Comparison of ENCODE assay signal across 28 cellular contexts in genomic region chr3:68793750-68794149, GRCh38.
"Had no signal": no experiment of that assay in that cellular context is flagged by ENCODE, and none has a peak within 500 bp of the region (broad histone marks: within the 10 kb centered on the region; RNA-seq: fewer than 3 reads in every experiment).

No MANE protein-coding gene starts in this region.

- DNase-seq: dermis blood vessel endothelial cell; effector memory CD4-positive, alpha-beta T cell; erythroblast; esophagus squamous epithelium; foreskin melanocyte; glutamatergic neuron; heart right ventricle; hippocampal formation; mesendoderm; midbrain; naive thymus-derived CD4-positive, alpha-beta T cell; occipital lobe; ovary; psoas muscle; right cardiac atrium; sigmoid colon; stimulated activated CD4-positive, alpha-beta T cell treated with anti-CD3 and anti-CD28 coated beads, Interleukin-2, amount 100 ng/mL, for 24 hours; stimulated activated CD4-positive, alpha-beta T cell treated with anti-CD3 and anti-CD28 coated beads, Interleukin-4, amount 100 ng/mL, for 24 hours; stimulated activated naive CD4-positive, alpha-beta T cell treated with Interleukin-2 at 50 U/mL for 16 hours; stomach; substantia nigra; testis; tibial artery had no signal

- H3K27ac ChIP-seq: coronary artery, esophagus squamous epithelium, heart right ventricle, ovary, psoas muscle, sigmoid colon, stomach, testis, tibial artery had no signal

- H3K9me3 ChIP-seq: esophagus squamous epithelium, ovary, psoas muscle, sigmoid colon, testis, tibial artery had no signal

- H3K9me3 Mint-ChIP-seq: stimulated activated effector memory CD8-positive, alpha-beta T cell treated with anti-CD3 and anti-CD28 coated beads, Interleukin-12 subunit alpha, Interleukin-12 subunit beta, amount 100 ng/mL, for 72 hours; type B pancreatic cell had no signal

- H3K27ac Mint-ChIP-seq: naive thymus-derived CD4-positive, alpha-beta T cell; stimulated activated effector memory CD8-positive, alpha-beta T cell treated with anti-CD3 and anti-CD28 coated beads, Interleukin-12 subunit alpha, Interleukin-12 subunit beta, amount 100 ng/mL, for 72 hours; type B pancreatic cell had no signal

- H3K4me1 ChIP-seq: esophagus squamous epithelium, heart right ventricle, psoas muscle, sigmoid colon, stomach, testis had no signal

- H3K36me3 Mint-ChIP-seq: naive thymus-derived CD4-positive, alpha-beta T cell; stimulated activated effector memory CD8-positive, alpha-beta T cell treated with anti-CD3 and anti-CD28 coated beads, Interleukin-12 subunit alpha, Interleukin-12 subunit beta, amount 100 ng/mL, for 72 hours; type B pancreatic cell had no signal

- H3K36me3 ChIP-seq: esophagus squamous epithelium, heart right ventricle, ovary, sigmoid colon, stomach, tibial artery had no signal

- H3K4me3 Mint-ChIP-seq: naive thymus-derived CD4-positive, alpha-beta T cell; nephron; stimulated activated effector memory CD8-positive, alpha-beta T cell treated with anti-CD3 and anti-CD28 coated beads, Interleukin-12 subunit alpha, Interleukin-12 subunit beta, amount 100 ng/mL, for 72 hours; type B pancreatic cell had no signal

- H3K4me3 ChIP-seq: coronary artery, esophagus squamous epithelium, heart right ventricle, ovary, psoas muscle, sigmoid colon, stomach, testis, tibial artery had no signal

- ATAC-seq: heart right ventricle; left lobe of liver; naive thymus-derived CD4-positive, alpha-beta T cell; psoas muscle; right cardiac atrium; stimulated activated effector memory CD8-positive, alpha-beta T cell treated with anti-CD3 and anti-CD28 coated beads, Interleukin-12 subunit alpha, Interleukin-12 subunit beta, amount 100 ng/mL, for 72 hours had no signal

- H3K4me1 Mint-ChIP-seq: naive thymus-derived CD4-positive, alpha-beta T cell; stimulated activated effector memory CD8-positive, alpha-beta T cell treated with anti-CD3 and anti-CD28 coated beads, Interleukin-12 subunit alpha, Interleukin-12 subunit beta, amount 100 ng/mL, for 72 hours had no signal

- H3K27me3 ChIP-seq: esophagus squamous epithelium, ovary, sigmoid colon, stomach, testis, tibial artery had no signal
